In genomic region chr6:37695273-37695672, GRCh38 we compare ENCODE assay signal across 11 cellular contexts. TPM values are rescaled to one million over a fixed set of nuclear protein-coding genes. Genes with fewer than 3 reads are reported as not detected.
A peak's percentile ranks its signal among the peaks of the same experiment; 100 is the strongest.
DNase-seq lines count a peak whose midpoint lies in the region; ATAC-seq, FAIRE-seq and TF ChIP-seq lines count a peak whose summit lies in the region.
"Had no signal": no experiment of that assay in that cellular context is flagged by ENCODE, and none has a peak within 500 bp of the region (broad histone marks: within the 10 kb centered on the region; RNA-seq: fewer than 3 reads in every experiment).

No MANE protein-coding gene starts in this region.

- H3K4me3 Mint-ChIP-seq in Calu3 (ENCODE audit: low read depth, unreplicated experiment) = peak overlapping the region; percentile 81
- peak overlapping the region; percentile 83 for H3K4me3 Mint-ChIP-seq in activated T-helper 1 cell treated with anti-CD3 and anti-CD28 coated beads, Interleukin-12 subunit alpha, Interleukin-12 subunit beta, Interleukin-2, Interleukin-4 antibody, amounts not matched to agents 30 ng/mL and 10 ng/mL and 1 ng/mL, durations not matched to agents 14 hours and 24 hours and 36 hours

- H3K36me3 ChIP-seq in ACC112 (ENCODE audit: insufficient read depth, low read length) (no peaks in the 10 kb centered on the region), lower lobe of right lung (no peaks in the 10 kb centered on the region)
- H3K36me3 ChIP-seq: adrenal gland had no signal

- H3K27ac ChIP-seq in ACC112 (ENCODE audit: low read depth, low read length) = no peak overlapping the region
- H3K27ac ChIP-seq in lower lobe of right lung = no peak overlapping the region
- H3K27ac ChIP-seq: PC-9 had no signal

- intact Hi-C loops in Calu3 (cut with micrococcal nuclease; ENCODE audit: unreplicated experiment) (loop anchor here (10.0 kb wide), 2 partner anchors 320 to 800 kb away; no protein-coding TSS in a partner anchor), lower lobe of right lung (cut with DNase I) (no loop called here)
- intact Hi-C loops in activated T-helper 1 cell treated with anti-CD3 and anti-CD28 coated beads, Interleukin-12 subunit alpha, Interleukin-12 subunit beta, Interleukin-2, Interleukin-4 antibody, amounts not matched to agents 30 ng/mL and 10 ng/mL and 1 ng/mL, durations not matched to agents 14 hours and 24 hours and 36 hours (cut with micrococcal nuclease) = loop anchor here (5.0 kb wide), 2 partner anchors 122 to 1417 kb away; partner anchors contain the start of gene ZFAND3

- peaks cover 39% of the 10 kb centered on the region for H3K36me3 Mint-ChIP-seq in Calu3 (ENCODE audit: insufficient read depth, unreplicated experiment)
- H3K36me3 Mint-ChIP-seq in activated T-helper 1 cell treated with anti-CD3 and anti-CD28 coated beads, Interleukin-12 subunit alpha, Interleukin-12 subunit beta, Interleukin-2, Interleukin-4 antibody, amounts not matched to agents 30 ng/mL and 10 ng/mL and 1 ng/mL, durations not matched to agents 14 hours and 24 hours and 36 hours (ENCODE audit: low read depth) = no peaks in the 10 kb centered on the region

- TF ChIP-seq CTCF in Calu3 (IDR thresholded peaks at IDR 0.05; ENCODE audit: unreplicated experiment) = no peak
- no peak for TF ChIP-seq CTCF in lower lobe of right lung (IDR thresholded peaks at IDR 0.05)

- no peak for FAIRE-seq in RCC 7860 (lab: Jason Lieb, UNC)

- H3K4me1 ChIP-seq in ACC112 (ENCODE audit: control insufficient read depth, insufficient read depth, low read length, unreplicated experiment) (peaks cover 19% of the 10 kb centered on the region), lower lobe of right lung (peaks cover 27% of the 10 kb centered on the region)

- CTCF ChIA-PET in Calu3 (lab: Charles Lee) = no interaction called here

- BruUV-seq in Calu3 (replicated peaks; lab: Mats Ljungman, UMichigan) = no TSS peak

- peaks cover 74% of the 10 kb centered on the region for H3K27me3 Mint-ChIP-seq in Calu3 (ENCODE audit: unreplicated experiment)
- H3K27me3 Mint-ChIP-seq in activated T-helper 1 cell treated with anti-CD3 and anti-CD28 coated beads, Interleukin-12 subunit alpha, Interleukin-12 subunit beta, Interleukin-2, Interleukin-4 antibody, amounts not matched to agents 30 ng/mL and 10 ng/mL and 1 ng/mL, durations not matched to agents 14 hours and 24 hours and 36 hours (ENCODE audit: insufficient read depth) = peaks cover 35% of the 10 kb centered on the region

- H3K9me3 Mint-ChIP-seq in Calu3 (ENCODE audit: low read depth, unreplicated experiment) = no peaks in the 10 kb centered on the region
- H3K9me3 Mint-ChIP-seq in activated T-helper 1 cell treated with anti-CD3 and anti-CD28 coated beads, Interleukin-12 subunit alpha, Interleukin-12 subunit beta, Interleukin-2, Interleukin-4 antibody, amounts not matched to agents 30 ng/mL and 10 ng/mL and 1 ng/mL, durations not matched to agents 14 hours and 24 hours and 36 hours = no peaks in the 10 kb centered on the region

- H3K27me3 ChIP-seq in ACC112 (ENCODE audit: insufficient read depth, low read length) = peaks cover 22% of the 10 kb centered on the region
- peaks cover 49% of the 10 kb centered on the region for H3K27me3 ChIP-seq in lower lobe of right lung (ENCODE audit: low read depth)
- H3K27me3 ChIP-seq: adrenal gland had no signal

- H3K9me3 ChIP-seq in lower lobe of right lung = no peaks in the 10 kb centered on the region
- H3K9me3 ChIP-seq: adrenal gland had no signal

- H3K4me1 Mint-ChIP-seq in Calu3 (ENCODE audit: low read depth, unreplicated experiment) = peaks cover 25% of the 10 kb centered on the region
- peaks cover 26% of the 10 kb centered on the region for H3K4me1 Mint-ChIP-seq in activated T-helper 1 cell treated with anti-CD3 and anti-CD28 coated beads, Interleukin-12 subunit alpha, Interleukin-12 subunit beta, Interleukin-2, Interleukin-4 antibody, amounts not matched to agents 30 ng/mL and 10 ng/mL and 1 ng/mL, durations not matched to agents 14 hours and 24 hours and 36 hours (ENCODE audit: low read depth)

- H2AFZ ChIP-seq in ACC112 (ENCODE audit: low read length, unreplicated experiment) = no peak overlapping the region
- H2AFZ ChIP-seq: PC-9 had no signal

- no peaks in the 10 kb centered on the region for H3K79me2 ChIP-seq in ACC112 (ENCODE audit: control insufficient read depth, insufficient read depth, low read length, unreplicated experiment)

- H3K27ac Mint-ChIP-seq in Calu3 (ENCODE audit: unreplicated experiment) = no peak overlapping the region
- peak overlapping the region; percentile 15 for H3K27ac Mint-ChIP-seq in activated T-helper 1 cell treated with anti-CD3 and anti-CD28 coated beads, Interleukin-12 subunit alpha, Interleukin-12 subunit beta, Interleukin-2, Interleukin-4 antibody, amounts not matched to agents 30 ng/mL and 10 ng/mL and 1 ng/mL, durations not matched to agents 14 hours and 24 hours and 36 hours

- peak overlapping the region; percentile 80; the same call in 1 of the 2 replicates for H3K4me3 ChIP-seq in ACC112 (ENCODE audit: low read depth, low read length)
- peak overlapping the region; percentile 77 for H3K4me3 ChIP-seq in lower lobe of right lung
- H3K4me3 ChIP-seq: PC-9 had no signal

- DNase-seq in Calu3 (no peak), lower lobe of right lung (no peak), RCC 7860 (ENCODE audit: low spot score) (no peak), OCI-M2 (lab: John Stamatoyannopoulos, UW; ENCODE audit: unreplicated experiment) (no peak)
- DNase-seq in activated T-helper 1 cell treated with anti-CD3 and anti-CD28 coated beads, Interleukin-12 subunit alpha, Interleukin-12 subunit beta, Interleukin-2, Interleukin-4 antibody, amounts not matched to agents 30 ng/mL and 10 ng/mL and 1 ng/mL, durations not matched to agents 14 hours and 24 hours and 36 hours (ENCODE audit: low spot score) = no peak
- DNase-seq: NCI-H1694, PC-9 had no signal

- ATAC-seq in lower lobe of right lung = no peak
- no peak for ATAC-seq in GM21528 (IDR thresholded peaks at IDR 0.05; ENCODE audit: low FRiP score, unreplicated experiment)
- no peak for ATAC-seq in GM18867 (IDR thresholded peaks at IDR 0.05; ENCODE audit: unreplicated experiment)

RNA-seq across cellular contexts. Expression of gene MDGA1, which starts 2.4 kb away (rescaled TPM):
- total RNA-seq in Calu3 (2022) (7.0 and 7.2 TPM in 2 replicates), lower lobe of right lung (4.0 TPM)
- total RNA-seq in activated T-helper 1 cell treated with anti-CD3 and anti-CD28 coated beads, Interleukin-12 subunit alpha, Interleukin-12 subunit beta, Interleukin-2, Interleukin-4 antibody, amounts not matched to agents 30 ng/mL and 10 ng/mL and 1 ng/mL, durations not matched to agents 14 hours and 24 hours and 36 hours = 5.4 and 5.7 TPM in 2 replicates
